15 cellular contexts compared by ENCODE assay signal in genomic region chr7:76507723-76508406, GRCh38. TPM values are rescaled to one million over a fixed set of nuclear protein-coding genes. Genes with fewer than 3 reads are reported as not detected.
DNase-seq lines count a peak whose midpoint lies in the region; ATAC-seq and TF ChIP-seq lines count a peak whose summit lies in the region.
"Had no signal": no experiment of that assay in that cellular context is flagged by ENCODE, and none has a peak within 500 bp of the region (broad histone marks: within the 10 kb centered on the region; RNA-seq: fewer than 3 reads in every experiment).

No MANE protein-coding gene starts in this region.

- H3K27ac ChIP-seq in HCT116 (ENCODE audit: low read depth, low read length), result no peak overlapping the region
- H3K27ac ChIP-seq in RWPE1, result peak overlapping the region; percentile 88; the same call in 1 of the 2 replicates
- H3K27ac ChIP-seq: pancreas, SJCRH30 had no signal

- no peak for TF ChIP-seq CTCF in HCT116 (IDR thresholded peaks at IDR 0.05 in 2 of 3, conservative IDR thresholded peaks at IDR 0.05 in 1 of 3; ENCODE audit: borderline replicate concordance in 1 of 3, insufficient read depth in 1 of 3, low read depth in 2 of 3, low read length in 2 of 3)
- no peak for TF ChIP-seq CTCF in RWPE1 (conservative IDR thresholded peaks at IDR 0.05; ENCODE audit: low read depth)
- TF ChIP-seq CTCF in fibroblast of mammary gland (conservative IDR thresholded peaks at IDR 0.05; ENCODE audit: control insufficient read depth, insufficient read depth, low read depth, low read length), result no peak

- H3K79me2 ChIP-seq in HCT116 (ENCODE audit: insufficient read depth, low read length), result no peaks in the 10 kb centered on the region

- POLR2A ChIA-PET in HCT116 (lab: Charles Lee), result no interaction called here
- POLR2A ChIA-PET in RWPE1 (lab: Yijun Ruan, JAX; ENCODE audit: low non-redundant PET), result no interaction called here

- H3K4me3 ChIP-seq in HCT116 (replicated peaks in 1 of 2; ENCODE audit: low read depth in 1 of 2, low read length in 2 of 2) (no peak overlapping the region), fibroblast of mammary gland (ENCODE audit: control insufficient read depth, low read depth, low read length) (no peak overlapping the region)
- H3K4me3 ChIP-seq: pancreas, SJCRH30 had no signal

- H3K9me2 ChIP-seq in HCT116 (ENCODE audit: insufficient read depth), result no peaks in the 10 kb centered on the region

- RAD21 ChIA-PET in HCT116 (lab: Charles Lee; ENCODE audit: low non-redundant PET in 1 of 2, low total read pairs in 2 of 2, uncharacterized antibody in 2 of 2, unreplicated experiment in 2 of 2), result no interaction called here

- no peaks in the 10 kb centered on the region for H3K9me3 ChIP-seq in HCT116 (ENCODE audit: control insufficient read depth in 1 of 2, insufficient read depth in 1 of 2, low read depth in 1 of 2, low read length in 2 of 2)
- H3K9me3 ChIP-seq: pancreas, SJCRH30 had no signal

- CTCF ChIA-PET in HCT116 (lab: Charles Lee) (no interaction called here), RWPE1 (lab: Yijun Ruan, JAX) (no interaction called here)

- no peak overlapping the region for H3K4me2 ChIP-seq in HCT116 (ENCODE audit: low read length)

- intact Hi-C loops in HCT116 (cut with micrococcal nuclease), result no loop called here

- TSS peak; percentile 30 for BruUV-seq in HCT116 (replicated peaks; lab: Mats Ljungman, UMichigan)

- TF ChIP-seq RAD21 in HCT116 (IDR thresholded peaks at IDR 0.05; ENCODE audit: low read depth), result no peak

- peak; percentile 31 for DNase-seq in A172 (ENCODE audit: low spot score)
- no peak for DNase-seq in HCT116 (ENCODE audit: low read depth, low spot score)
- no peak for DNase-seq in RWPE1 (ENCODE audit: low spot score)
- DNase-seq in fibroblast of mammary gland (ENCODE audit: low read depth), result peak; percentile 51
- DNase-seq in iPS-NIHi11 (ENCODE audit: low spot score), result no peak
- no peak for DNase-seq in cortex of kidney (lab: John Stamatoyannopoulos, UW)
- DNase-seq: activated CD8-positive, alpha-beta memory T cell treated with anti-CD3 and anti-CD28 coated beads, Interleukin-2, amount 50 U/mL, for 4 hours; DMS79; NCI-H1417 treated with DMSO at 0.1 percent for 48 hours; NCI-H526; pancreas had no signal

- no peaks in the 10 kb centered on the region for H4K20me1 ChIP-seq in HCT116 (ENCODE audit: insufficient read depth)

- no peak overlapping the region for H2AFZ ChIP-seq in HCT116 (ENCODE audit: low read depth, low read length, poor library complexity, severe bottlenecking)

- no peaks in the 10 kb centered on the region; a peak in 1 of 4 replicates for H3K36me3 ChIP-seq in HCT116 (ENCODE audit: control insufficient read depth in 1 of 2, insufficient read depth in 2 of 2, low read length in 2 of 2)
- H3K36me3 ChIP-seq: SJCRH30 had no signal

- no peak for TF ChIP-seq POLR2A in HCT116 (IDR thresholded peaks at IDR 0.05; ENCODE audit: borderline replicate concordance, extremely low read depth, insufficient read depth, insufficient read length)

- ATAC-seq in HCT116 (no peak), GM18858 (IDR thresholded peaks at IDR 0.05; ENCODE audit: unreplicated experiment) (no peak), GM18873 (IDR thresholded peaks at IDR 0.05; ENCODE audit: low FRiP score, unreplicated experiment) (no peak)

- no peaks in the 10 kb centered on the region for H3K27me3 ChIP-seq in HCT116 (ENCODE audit: insufficient read depth, low read length)
- H3K27me3 ChIP-seq: pancreas, SJCRH30 had no signal

- H3K9ac ChIP-seq in HCT116 (ENCODE audit: low read length), result no peak overlapping the region

- H3K4me1 ChIP-seq in HCT116 (ENCODE audit: control insufficient read depth in 1 of 2, insufficient read depth in 2 of 2, low read length in 2 of 2), result peaks cover 16% of the 10 kb centered on the region in 2 experiments
- H3K4me1 ChIP-seq: pancreas had no signal

TF ChIP-seq in HCT116, 20 proteins besides CTCF, POLR2A, EP300 and RAD21:
- TF ChIP-seq ATF3 (IDR thresholded peaks at IDR 0.05) (no peak), TCF7L2 (IDR thresholded peaks at IDR 0.05; ENCODE audit: borderline replicate concordance, extremely low read depth, insufficient read depth, insufficient read length) (no peak), ZFX (IDR thresholded peaks at IDR 0.05) (no peak), REST (IDR thresholded peaks at IDR 0.05; ENCODE audit: low read depth) (no peak), JUND (IDR thresholded peaks at IDR 0.05) (no peak), EZH2 (IDR thresholded peaks at IDR 0.05) (no peak), FOSL1 (IDR thresholded peaks at IDR 0.05; ENCODE audit: low read depth) (no peak), CEBPB (IDR thresholded peaks at IDR 0.05; ENCODE audit: low read depth) (no peak), EZH2phosphoT487 (IDR thresholded peaks at IDR 0.05; ENCODE audit: borderline replicate concordance) (no peak)

RNA-seq across cellular contexts. Expression of gene UPK3B, which starts 2.5 kb away (rescaled TPM):
- total RNA-seq in A172 (2014; rRNA removed; shearing (Covaris generic)), result 10.6 and 25.0 TPM in 2 replicates
- 2.3 TPM for total RNA-seq in HCT116 (2021; ENCODE audit: unreplicated experiment)
- polyA plus RNA-seq in HCT116 (2012), result 1.0 and 1.2 TPM in 2 replicates

RNA-seq across cellular contexts. Expression of gene SPDYE16, which starts 35.2 kb away (rescaled TPM):
- not detected in 2 replicates for total RNA-seq in A172 (2014; rRNA removed; shearing (Covaris generic))
- total RNA-seq in HCT116 (2021; ENCODE audit: unreplicated experiment), result not detected
- 0.12 and 0.15 TPM in 2 replicates for polyA plus RNA-seq in HCT116 (2012)
- total RNA-seq: urinary bladder had no signal

RNA-seq across cellular contexts. Expression of gene DTX2, which starts 46.4 kb away (rescaled TPM):
- total RNA-seq in A172 (2014; rRNA removed; shearing (Covaris generic)), result 18.0 and 36.7 TPM in 2 replicates
- 37.4 TPM for total RNA-seq in HCT116 (2021; ENCODE audit: unreplicated experiment)
- 26.4 and 27.7 TPM in 2 replicates for polyA plus RNA-seq in HCT116 (2012)

Comparison
In these comparisons a context has a peak if more than half of its experiments do, and no peak if none do; other contexts are left out.
1. DNase-seq: peak in A172 (single experiment) and fibroblast of mammary gland (single experiment); none in HCT116 (single experiment), RWPE1 (single experiment), iPS-NIHi11 (single experiment) and cortex of kidney (single experiment).